In genomic region chr7:3912291-3912690, GRCh38 we compare ENCODE assay signal across 14 cellular contexts.
A peak's percentile ranks its signal among the peaks of the same experiment; 100 is the strongest.
DNase-seq lines count a peak whose midpoint lies in the region; ATAC-seq and TF ChIP-seq lines count a peak whose summit lies in the region.
"Had no signal": no experiment of that assay in that cellular context is flagged by ENCODE, and none has a peak within 500 bp of the region (broad histone marks: within the 10 kb centered on the region; RNA-seq: fewer than 3 reads in every experiment).

No MANE protein-coding gene starts in this region.

- no peaks in the 10 kb centered on the region for H3K79me2 ChIP-seq in PC-3 (ENCODE audit: low read length)
- no peaks in the 10 kb centered on the region for H3K79me2 ChIP-seq in neural progenitor cell (ENCODE audit: low read depth)

- no peaks in the 10 kb centered on the region for H3K9me2 ChIP-seq in PC-3 (replicated peaks; ENCODE audit: low read length)

- POLR2A ChIA-PET in PC-3 (lab: Charles Lee; ENCODE audit: unreplicated experiment), result no interaction called here

- H3K4me3 ChIP-seq in PC-3 (ENCODE audit: low read length) (no peak overlapping the region), neural progenitor cell (no peak overlapping the region), mucosa of descending colon (no peak overlapping the region)
- H3K4me3 ChIP-seq: A549 had no signal

- ATAC-seq in PC-3 (no peak), foreskin keratinocyte (no peak), Right ventricle myocardium inferior (no peak), mucosa of descending colon (no peak), HG03175 (IDR thresholded peaks at IDR 0.05; ENCODE audit: unreplicated experiment) (no peak), GM19397 (IDR thresholded peaks at IDR 0.05; ENCODE audit: unreplicated experiment) (no peak)
- ATAC-seq: A549 had no signal

- H3K27me3 Mint-ChIP-seq in neural progenitor cell (ENCODE audit: insufficient read depth, low read depth), result no peaks in the 10 kb centered on the region
- H3K27me3 Mint-ChIP-seq: CD4-positive, alpha-beta T cell had no signal

- no peaks in the 10 kb centered on the region for H4K20me1 ChIP-seq in PC-3 (ENCODE audit: low read length)
- H4K20me1 ChIP-seq in neural progenitor cell (ENCODE audit: low read depth), result no peaks in the 10 kb centered on the region

- H3F3A ChIP-seq in PC-3 (ENCODE audit: low read length, unreplicated experiment) (no peaks in the 10 kb centered on the region), neural progenitor cell (ENCODE audit: low read depth) (no peaks in the 10 kb centered on the region)

- CTCF ChIA-PET in PC-3 (lab: Charles Lee), result no interaction called here

- H3K27ac Mint-ChIP-seq in neural progenitor cell, result peak overlapping the region; percentile 78
- H3K27ac Mint-ChIP-seq: CD4-positive, alpha-beta T cell had no signal

- H3K4me2 ChIP-seq in PC-3 (ENCODE audit: low read length) (peak overlapping the region; percentile 24; the same call in 1 of the 2 replicates), neural progenitor cell (no peak overlapping the region)
- H3K4me2 ChIP-seq: A549 had no signal

- H3K9me3 ChIP-seq in PC-3 (ENCODE audit: low read length) (no peaks in the 10 kb centered on the region), neural progenitor cell (ENCODE audit: low read depth) (no peaks in the 10 kb centered on the region), mucosa of descending colon (no peaks in the 10 kb centered on the region)
- H3K9me3 ChIP-seq: A549 had no signal

- peaks cover 54% of the 10 kb centered on the region for H3K4me1 Mint-ChIP-seq in neural progenitor cell

- H2AFZ ChIP-seq in PC-3 (ENCODE audit: low read length), result no peak overlapping the region
- no peak overlapping the region for H2AFZ ChIP-seq in neural progenitor cell (replicated peaks)

- H3K36me3 ChIP-seq in PC-3 (ENCODE audit: low read depth, low read length) (no peaks in the 10 kb centered on the region), neural progenitor cell (no peaks in the 10 kb centered on the region), mucosa of descending colon (ENCODE audit: low read depth) (no peaks in the 10 kb centered on the region)

- in situ Hi-C loops in Caki2 (cut with HindIII; ENCODE audit: low pct_unique_long_range_greater_than_20kb, low sequenced_read_pairs), result no loop called here

- H3K4me3 Mint-ChIP-seq in neural progenitor cell, result no peak overlapping the region
- H3K4me3 Mint-ChIP-seq: CD4-positive, alpha-beta T cell had no signal

- intact Hi-C loops in PC-3 (cut with micrococcal nuclease) (no loop called here), Right ventricle myocardium inferior (cut with DNase I) (no loop called here), mucosa of descending colon (cut with DNase I, micrococcal nuclease) (no loop called here)

- H3K36me3 Mint-ChIP-seq in neural progenitor cell, result peaks cover 1% of the 10 kb centered on the region

- H3K9ac ChIP-seq in PC-3 (ENCODE audit: low read length), result no peak overlapping the region
- H3K9ac ChIP-seq in neural progenitor cell, result no peak overlapping the region

- TF ChIP-seq CTCF in PC-3 (conservative IDR thresholded peaks at IDR 0.05; ENCODE audit: low read depth, low read length), result no peak
- TF ChIP-seq CTCF in foreskin keratinocyte (conservative IDR thresholded peaks at IDR 0.05), result no peak
- no peak for TF ChIP-seq CTCF in neural progenitor cell (IDR thresholded peaks at IDR 0.05)
- no peak for TF ChIP-seq CTCF in mucosa of descending colon (IDR thresholded peaks at IDR 0.05)

- no TSS peak for BruUV-seq in PC-3 (replicated peaks; lab: Mats Ljungman, UMichigan)

- H3K4me1 ChIP-seq in PC-3 (ENCODE audit: insufficient read depth, low read length) (peaks cover 39% of the 10 kb centered on the region), foreskin keratinocyte (peaks cover 5% of the 10 kb centered on the region), neural progenitor cell (peaks cover 16% of the 10 kb centered on the region), mucosa of descending colon (ENCODE audit: low read depth) (no peaks in the 10 kb centered on the region)

- peak; percentile 60 for DNase-seq in Caki2 (ENCODE audit: low read depth)
- no peak for DNase-seq in PC-3
- no peak for DNase-seq in foreskin keratinocyte
- no peak for DNase-seq in neural progenitor cell (ENCODE audit: low spot score)
- no peak for DNase-seq in Right ventricle myocardium inferior (ENCODE audit: missing footprints)
- DNase-seq in mucosa of descending colon, result no peak
- DNase-seq: CD4-positive, alpha-beta T cell; NCI-H1417; NCI-H2029; NCI-H510A treated with DMSO at 0.1 percent for 48 hours had no signal

- H3K9me3 Mint-ChIP-seq in neural progenitor cell, result peaks cover 17% of the 10 kb centered on the region
- H3K9me3 Mint-ChIP-seq: CD4-positive, alpha-beta T cell had no signal

- H3K27me3 ChIP-seq in PC-3 (ENCODE audit: low read length) (no peaks in the 10 kb centered on the region), foreskin keratinocyte (no peaks in the 10 kb centered on the region), neural progenitor cell (no peaks in the 10 kb centered on the region)

- peak overlapping the region; percentile 40; the same call in 1 of the 2 replicates for H3K27ac ChIP-seq in PC-3 (ENCODE audit: low read length)
- peak overlapping the region; percentile 40 for H3K27ac ChIP-seq in foreskin keratinocyte
- H3K27ac ChIP-seq in neural progenitor cell, result no peak overlapping the region
- H3K27ac ChIP-seq: A549, RWPE1 had no signal
